In genomic region chr1:40979241-40980067, GRCh38 we compare ENCODE assay signal across 8 cellular contexts. TPM values are rescaled to one million over a fixed set of nuclear protein-coding genes. Genes with fewer than 3 reads are reported as not detected.
DNase-seq lines count a peak whose midpoint lies in the region; ATAC-seq, FAIRE-seq and TF ChIP-seq lines count a peak whose summit lies in the region.

Gene CTPS1 (plus strand): TSS chr1:40979696. CDS start chr1:40983291, 3,595 bp downstream.

- H3K27ac ChIP-seq in kidney (ENCODE audit: low read depth in 2 of 2, low read length in 2 of 2): peak within 1 kb of the TSS; percentile 90 to 92

- H3K4me3 ChIP-seq in BJ (ENCODE audit: low read depth, low read length) (peak within 1 kb of the TSS; percentile 65), kidney (ENCODE audit: low read length in 2 of 2) (peak within 1 kb of the TSS; percentile 86 to 87)

- peak; percentile 92 for ATAC-seq in HG03439 (IDR thresholded peaks at IDR 0.05; ENCODE audit: unreplicated experiment)

- POLR2A ChIA-PET in BJ (lab: Charles Lee): interaction anchor here (0.6 to 0.7 kb wide), 5 partner anchors 117 to 1440 kb away, joined by 3 to 6 read pairs (median 4); partner anchors contain the start of gene CITED4

- H3K27me3 ChIP-seq in BJ (ENCODE audit: control insufficient read depth, insufficient read depth, low read length): no peaks in the 10 kb centered on the region

- intact Hi-C loops in kidney (cut with DNase I): no loop called here

- peaks cover 9 to 12% of the 10 kb centered on the region in 2 donors for H3K4me1 ChIP-seq in kidney (ENCODE audit: control insufficient read depth in 1 of 2, insufficient read depth in 1 of 2, low read depth in 1 of 2, low read length in 2 of 2)

- H3K9me3 ChIP-seq in kidney (ENCODE audit: control insufficient read depth in 1 of 2, low read length in 2 of 2): no peaks in the 10 kb centered on the region

- no peak for FAIRE-seq in kidney (lab: Jason Lieb, UNC)

- CTCF ChIA-PET in BJ (lab: Yijun Ruan, JAX): interaction anchor here (0.8 to 2.5 kb wide), 4 partner anchors 9 to 131 kb away, joined by 4 to 11 read pairs (median 6); no protein-coding TSS in a partner anchor

- DNase-seq in BJ (ENCODE audit: low read depth) (peak; percentile 50), GM19238 (ENCODE audit: insufficient read length, low spot score) (peak; percentile 97), NCI-H510A (lab: John Stamatoyannopoulos, UW) (peak; percentile 100), cerebellar nuclear complex (lab: John Stamatoyannopoulos, UW) (peak; percentile 28 to 73), kidney (peak; percentile 98)
- peak; percentile 95 for DNase-seq in activated CD4-positive, alpha-beta T cell treated with anti-CD3 and anti-CD28 coated beads for 1 hour
- DNase-seq in stimulated activated CD4-positive, alpha-beta T cell treated with anti-CD3 and anti-CD28 coated beads, Interleukin-15, amount 100 ng/mL, for 24 hours: peak; percentile 97

- no peaks in the 10 kb centered on the region for H3K36me3 ChIP-seq in BJ (ENCODE audit: control insufficient read depth, insufficient read depth, low read length)
- peaks cover 0 to 6% of the 10 kb centered on the region in 2 donors for H3K36me3 ChIP-seq in kidney (ENCODE audit: control insufficient read depth in 1 of 2, insufficient read depth in 2 of 2, low read length in 2 of 2)

- TF ChIP-seq CTCF in BJ (IDR thresholded peaks at IDR 0.05; ENCODE audit: insufficient read depth, low read depth, low read length): peak; percentile 37
- no peak for TF ChIP-seq CTCF in kidney (IDR thresholded peaks at IDR 0.05; ENCODE audit: borderline replicate concordance, extremely low read depth, insufficient read depth)

- H3K9ac ChIP-seq in kidney (ENCODE audit: low read length in 2 of 2): peak within 1 kb of the TSS; percentile 83 to 84

RNA-seq across cellular contexts. Expression of gene CTPS1, which starts in this region (rescaled TPM):
- 45.1 and 53.0 TPM in 2 replicates for polyA plus RNA-seq in BJ (2011; rRNA removed)
- polyA minus RNA-seq in BJ (2011; rRNA and poly(A)+ RNA removed): 62.3 and 68.9 TPM in 2 replicates
- total RNA-seq in kidney: 23.8 TPM
- 8.8 TPM for polyA plus RNA-seq in kidney (ENCODE audit: insufficient read depth, low read depth, low replicate concordance)

Comparison
In these comparisons a context has a peak if more than half of its experiments do, and no peak if none do; other contexts are left out.
1. Peak in every context shown above with its lines: DNase-seq, ATAC-seq, H3K4me3 ChIP-seq and H3K27ac ChIP-seq.
2. DNase-seq: peak in every context shown above with its lines; median percentile 100 in NCI-H510A; 98 in kidney; 97 in GM19238; 97 in stimulated activated CD4-positive, alpha-beta T cell treated with anti-CD3 and anti-CD28 coated beads, Interleukin-15, amount 100 ng/mL, for 24 hours; 95 in activated CD4-positive, alpha-beta T cell treated with anti-CD3 and anti-CD28 coated beads for 1 hour; 50 in cerebellar nuclear complex; 50 in BJ.